ENCODE assay signal across 26 cellular contexts in genomic region chr6:142685852-142686718, GRCh38.
DNase-seq lines count a peak whose midpoint lies in the region; ATAC-seq and TF ChIP-seq lines count a peak whose summit lies in the region.
"Had no signal": no experiment of that assay in that cellular context is flagged by ENCODE, and none has a peak within 500 bp of the region (broad histone marks: within the 10 kb centered on the region; RNA-seq: fewer than 3 reads in every experiment).

No MANE protein-coding gene starts in this region.

- no peaks in the 10 kb centered on the region for H3K4me1 ChIP-seq in A673 (ENCODE audit: insufficient read depth, low read length, poor library complexity, severe bottlenecking)
- H3K4me1 ChIP-seq: ascending aorta, BLaER1, Peyer's patch, psoas muscle, transverse colon had no signal

- peaks cover 0 to 8% of the 10 kb centered on the region in 2 donors for H3K36me3 Mint-ChIP-seq in activated T-cell treated with anti-CD3 and anti-CD28 coated beads, Interleukin-2, amount 50 U/mL, for 72 hours (ENCODE audit: insufficient read depth in 2 of 2)
- H3K36me3 Mint-ChIP-seq in activated naive CD4-positive, alpha-beta T cell treated with anti-CD3 and anti-CD28 coated beads, Interleukin-2, amount 50 U/mL, for 24 hours = no peaks in the 10 kb centered on the region

- no peak overlapping the region for H3K27ac Mint-ChIP-seq in activated T-cell treated with anti-CD3 and anti-CD28 coated beads, Interleukin-2, amount 50 U/mL, for 72 hours
- no peak overlapping the region for H3K27ac Mint-ChIP-seq in activated naive CD4-positive, alpha-beta T cell treated with anti-CD3 and anti-CD28 coated beads, Interleukin-2, amount 50 U/mL, for 24 hours
- H3K27ac Mint-ChIP-seq: nephron had no signal

- peaks cover 0 to 5% of the 10 kb centered on the region in 2 donors for H3K9me3 Mint-ChIP-seq in activated T-cell treated with anti-CD3 and anti-CD28 coated beads, Interleukin-2, amount 50 U/mL, for 72 hours
- no peaks in the 10 kb centered on the region for H3K9me3 Mint-ChIP-seq in activated naive CD4-positive, alpha-beta T cell treated with anti-CD3 and anti-CD28 coated beads, Interleukin-2, amount 50 U/mL, for 24 hours
- H3K9me3 Mint-ChIP-seq: nephron had no signal

- peak; percentile 49 to 88 for ATAC-seq in activated T-cell treated with anti-CD3 and anti-CD28 coated beads, Interleukin-2, amount 50 U/mL, for 72 hours (replicated peaks in 1 of 2)
- ATAC-seq in GM18858 (IDR thresholded peaks at IDR 0.05; ENCODE audit: unreplicated experiment) = no peak
- ATAC-seq: GM12878, mucosa of descending colon, psoas muscle had no signal

- POLR2A ChIA-PET in A673 (lab: Charles Lee; ENCODE audit: low non-redundant PET) = no interaction called here

- no TSS peak for BruUV-seq in A673 (replicated peaks; lab: Mats Ljungman, UMichigan)

- no peaks in the 10 kb centered on the region for H3K27me3 ChIP-seq in A673 (replicated peaks; ENCODE audit: insufficient read depth, low read depth, low read length, poor library complexity)
- H3K27me3 ChIP-seq: ascending aorta, BLaER1, cardiac muscle cell, Peyer's patch, transverse colon had no signal

- no peaks in the 10 kb centered on the region for H3K9me3 ChIP-seq in A673 (ENCODE audit: low read depth, low read length, poor library complexity, severe bottlenecking)
- H3K9me3 ChIP-seq: ascending aorta, BLaER1, mucosa of descending colon, Peyer's patch, psoas muscle, transverse colon had no signal

- no peak overlapping the region for H3K4me3 ChIP-seq in A673 (ENCODE audit: low read depth, low read length, poor library complexity, severe bottlenecking)
- H3K4me3 ChIP-seq: ascending aorta, BLaER1, cardiac muscle cell, coronary artery, GM12878, mucosa of descending colon, Peyer's patch, psoas muscle, transverse colon had no signal

- peak overlapping the region; percentile 10 for H3K4me3 Mint-ChIP-seq in activated T-cell treated with anti-CD3 and anti-CD28 coated beads, Interleukin-2, amount 50 U/mL, for 72 hours
- H3K4me3 Mint-ChIP-seq in activated naive CD4-positive, alpha-beta T cell treated with anti-CD3 and anti-CD28 coated beads, Interleukin-2, amount 50 U/mL, for 24 hours = peak overlapping the region; percentile 57
- H3K4me3 Mint-ChIP-seq: nephron had no signal

- H3K36me3 ChIP-seq in A673 (ENCODE audit: insufficient read depth, low read length, poor library complexity, severe bottlenecking) = no peaks in the 10 kb centered on the region
- H3K36me3 ChIP-seq: ascending aorta, BLaER1, cardiac muscle cell, Peyer's patch, transverse colon had no signal

- intact Hi-C loops in A673 (cut with micrococcal nuclease; ENCODE audit: unreplicated experiment) = no loop called here

- CTCF ChIA-PET in A673 (lab: Charles Lee) = no interaction called here

- H3K4me1 Mint-ChIP-seq in activated T-cell treated with anti-CD3 and anti-CD28 coated beads, Interleukin-2, amount 50 U/mL, for 72 hours (ENCODE audit: low read depth) = peaks cover 42% of the 10 kb centered on the region
- peaks cover 29% of the 10 kb centered on the region for H3K4me1 Mint-ChIP-seq in activated naive CD4-positive, alpha-beta T cell treated with anti-CD3 and anti-CD28 coated beads, Interleukin-2, amount 50 U/mL, for 24 hours

- peak in 1 of 2 donors; percentile 37 for DNase-seq in activated T-cell treated with anti-CD3 and anti-CD28 coated beads, Interleukin-2, amount 50 U/mL, for 72 hours
- DNase-seq in activated T-cell treated with anti-CD3 and anti-CD28 coated beads, Interleukin-2, amount 50 U/mL, for 1 hour = no peak
- DNase-seq in EH (ENCODE audit: low read depth) (peak; percentile 8), iris pigment epithelial cell (ENCODE audit: low read depth) (peak; percentile 19), A673 (ENCODE audit: low spot score) (no peak)
- DNase-seq: activated effector memory CD4-positive, alpha-beta T cell treated with Interleukin-2 at 50 U/mL for 16 hours; DMS153; effector memory CD4-positive, alpha-beta T cell; mammary epithelial cell; mucosa of descending colon; NCI-H2107; NCI-H446; NCI-H748 treated with DMSO at 0.1 percent for 48 hours; Peyer's patch; psoas muscle; SHP77; stimulated activated CD8-positive, alpha-beta memory T cell treated with anti-CD3 and anti-CD28 coated beads, Interleukin-4, amount 100 ng/mL, for 48 hours; transverse colon had no signal

- no peak for TF ChIP-seq CTCF in A673 (conservative IDR thresholded peaks at IDR 0.05; ENCODE audit: low read depth, low read length)

- no peak overlapping the region for H3K27ac ChIP-seq in A673 (ENCODE audit: low read depth, low read length, poor library complexity, severe bottlenecking)
- H3K27ac ChIP-seq: ascending aorta, BLaER1, cardiac muscle cell, coronary artery, Peyer's patch, psoas muscle, transverse colon had no signal

- no peaks in the 10 kb centered on the region for H3K27me3 Mint-ChIP-seq in activated T-cell treated with anti-CD3 and anti-CD28 coated beads, Interleukin-2, amount 50 U/mL, for 72 hours (ENCODE audit: low read depth)
- H3K27me3 Mint-ChIP-seq in activated naive CD4-positive, alpha-beta T cell treated with anti-CD3 and anti-CD28 coated beads, Interleukin-2, amount 50 U/mL, for 24 hours = no peaks in the 10 kb centered on the region

Comparison
In these comparisons a context has a peak if more than half of its experiments do, and no peak if none do; other contexts are left out.
1. DNase-seq: peak in EH (single experiment) and iris pigment epithelial cell (single experiment); none in activated T-cell treated with anti-CD3 and anti-CD28 coated beads, Interleukin-2, amount 50 U/mL, for 1 hour (single experiment) and A673 (single experiment).